In genomic region chr16:1786242-1787055, GRCh38 we compare ENCODE assay signal across 1 cellular context.
TF ChIP-seq lines count a peak whose summit lies in the region.

No MANE protein-coding gene starts in this region.

TF ChIP-seq in HepG2, 621 proteins besides CTCF, POLR2A, EP300 and RAD21:
- TF ChIP-seq RBFOX2 (IDR thresholded peaks at IDR 0.05; ENCODE audit: low read depth, low read length) (0 out of 2 replicates have a peak, but pooled peaks have one; percentile 31), GABPB1 (CRISPR knock-in tag; IDR thresholded peaks at IDR 0.05) (peak; percentile 5; the same call in 1 of the 2 replicates), GLI4 (CRISPR knock-in tag; IDR thresholded peaks at IDR 0.05; ENCODE audit: borderline replicate concordance) (no peak)
